ENCODE assay signal across 23 cellular contexts in genomic region chr15:29530966-29531365, GRCh38.
DNase-seq lines count a peak whose midpoint lies in the region; ATAC-seq and TF ChIP-seq lines count a peak whose summit lies in the region.
"Had no signal": no experiment of that assay in that cellular context is flagged by ENCODE, and none has a peak within 500 bp of the region (broad histone marks: within the 10 kb centered on the region; RNA-seq: fewer than 3 reads in every experiment).

No MANE protein-coding gene starts in this region.

- no peaks in the 10 kb centered on the region for H3K36me3 Mint-ChIP-seq in WTC11
- H3K36me3 Mint-ChIP-seq: CD14-positive monocyte; CD8-positive, alpha-beta memory T cell had no signal

- H3K4ac ChIP-seq in mesendoderm (ENCODE audit: low read depth, low read length), result no peak overlapping the region

- peaks cover 45% of the 10 kb centered on the region for H3K4me1 Mint-ChIP-seq in WTC11
- H3K4me1 Mint-ChIP-seq: CD14-positive monocyte; CD8-positive, alpha-beta memory T cell had no signal

- ATAC-seq in WTC11 (no peak), GM18868 (IDR thresholded peaks at IDR 0.05; ENCODE audit: unreplicated experiment) (no peak), psoas muscle (no peak)
- ATAC-seq: A549 had no signal

- H4K5ac ChIP-seq in mesendoderm (ENCODE audit: low read length), result no peak overlapping the region

- H2BK120ac ChIP-seq in mesendoderm (ENCODE audit: low read depth, low read length), result no peak overlapping the region

- H3K79me1 ChIP-seq in mesendoderm (ENCODE audit: low read length), result no peaks in the 10 kb centered on the region

- H3K27me3 Mint-ChIP-seq in WTC11 (ENCODE audit: low read depth), result no peaks in the 10 kb centered on the region

- TF ChIP-seq CTCF in WTC11 (IDR thresholded peaks at IDR 0.05), result no peak
- TF ChIP-seq CTCF in thyroid gland (IDR thresholded peaks at IDR 0.05), result no peak
- TF ChIP-seq CTCF in psoas muscle (IDR thresholded peaks at IDR 0.05), result no peak

- no peak overlapping the region for H3K4me3 Mint-ChIP-seq in WTC11
- H3K4me3 Mint-ChIP-seq: CD14-positive monocyte; CD4-positive, alpha-beta T cell; CD8-positive, alpha-beta memory T cell had no signal

- intact Hi-C loops in thyroid gland (cut with DNase I) (no loop called here), psoas muscle (cut with DNase I) (no loop called here)

- DNase-seq in DMS79 treated with DMSO at 0.1 percent for 48 hours (lab: John Stamatoyannopoulos, UW) (peak; percentile 12), WTC11 (ENCODE audit: low spot score) (no peak), mesendoderm (no peak), thyroid gland (peak; percentile 63 to 65), NCI-H187 (lab: John Stamatoyannopoulos, UW) (no peak), psoas muscle (no peak)
- DNase-seq: 8988T; ACHN; AML-193; BE2C; Calu3; CD4-positive, alpha-beta T cell; CD8-positive, alpha-beta memory T cell; COR-L47; DMS53; EL; GDM1; GM23248; HCEC 1CT had no signal

- TF ChIP-seq POLR2A in thyroid gland (IDR thresholded peaks at IDR 0.05), result no peak

- H2AK5ac ChIP-seq in mesendoderm (ENCODE audit: low read length), result no peak overlapping the region

- peaks cover 2% of the 10 kb centered on the region for H3K4me1 ChIP-seq in mesendoderm (ENCODE audit: control insufficient read depth, low read depth, low read length)
- peaks cover 14 to 20% of the 10 kb centered on the region in 2 donors for H3K4me1 ChIP-seq in thyroid gland
- H3K4me1 ChIP-seq in psoas muscle, result no peaks in the 10 kb centered on the region
- H3K4me1 ChIP-seq: BE2C; BLaER1 treated with 17β-estradiol and CSF1 and Interleukin-3, amounts not matched to agents 10 nM and 100 nM had no signal

- H3K9me3 Mint-ChIP-seq in WTC11, result no peaks in the 10 kb centered on the region
- H3K9me3 Mint-ChIP-seq: CD4-positive, alpha-beta T cell had no signal

- H2BK15ac ChIP-seq in mesendoderm (replicated peaks; ENCODE audit: low read depth), result no peak overlapping the region

- H3K79me2 ChIP-seq in mesendoderm (ENCODE audit: control insufficient read depth, insufficient read depth, low read length), result no peaks in the 10 kb centered on the region

- H3K4me3 ChIP-seq in mesendoderm (ENCODE audit: low read length), result no peak overlapping the region
- no peak overlapping the region for H3K4me3 ChIP-seq in thyroid gland (replicated peaks in 1 of 3)
- H3K4me3 ChIP-seq in psoas muscle, result no peak overlapping the region
- H3K4me3 ChIP-seq: A549; BLaER1 treated with 17β-estradiol and CSF1 and Interleukin-3, amounts not matched to agents 10 nM and 100 nM; GM23248 had no signal

- H3K27me3 ChIP-seq in mesendoderm (ENCODE audit: insufficient read depth, low read length, poor library complexity) (no peaks in the 10 kb centered on the region), thyroid gland (no peaks in the 10 kb centered on the region), psoas muscle (ENCODE audit: insufficient read depth in 3 of 3, low read length in 2 of 3) (no peaks in the 10 kb centered on the region)
- H3K27me3 ChIP-seq: BE2C; BLaER1 treated with 17β-estradiol and CSF1 and Interleukin-3, amounts not matched to agents 10 nM and 100 nM had no signal

- H3K36me3 ChIP-seq in mesendoderm (ENCODE audit: control insufficient read depth, insufficient read depth, low read length) (no peaks in the 10 kb centered on the region), thyroid gland (no peaks in the 10 kb centered on the region), psoas muscle (ENCODE audit: insufficient read depth in 1 of 2, low read depth in 1 of 2) (no peaks in the 10 kb centered on the region)
- H3K36me3 ChIP-seq: BE2C; BLaER1 treated with 17β-estradiol and CSF1 and Interleukin-3, amounts not matched to agents 10 nM and 100 nM had no signal

- H3K18ac ChIP-seq in mesendoderm (ENCODE audit: low read length), result peak overlapping the region; percentile 57

- CTCF ChIA-PET in WTC11 (lab: Charles Lee), result no interaction called here

- H3K9ac ChIP-seq in mesendoderm (ENCODE audit: low read length), result no peak overlapping the region
- H3K9ac ChIP-seq: BLaER1 treated with 17β-estradiol and CSF1 and Interleukin-3, amounts not matched to agents 10 nM and 100 nM; GM23248 had no signal

- H3K4me2 ChIP-seq in mesendoderm (ENCODE audit: low read length), result no peak overlapping the region
- H3K4me2 ChIP-seq: A549; BLaER1 treated with 17β-estradiol and CSF1 and Interleukin-3, amounts not matched to agents 10 nM and 100 nM had no signal

- H4K8ac ChIP-seq in mesendoderm (ENCODE audit: low read depth, low read length), result no peak overlapping the region

- POLR2A ChIA-PET in WTC11 (lab: Charles Lee), result no interaction called here

- no peak overlapping the region for H2BK5ac ChIP-seq in mesendoderm (ENCODE audit: low read length)

- no peak overlapping the region for H3K23ac ChIP-seq in mesendoderm (ENCODE audit: low read length)

- H3K27ac ChIP-seq in mesendoderm (ENCODE audit: low read depth, low read length) (no peak overlapping the region), thyroid gland (peak overlapping the region in 2 of 3 donors; percentile 56 to 67), psoas muscle (no peak overlapping the region)
- H3K27ac ChIP-seq: A549; BLaER1 treated with 17β-estradiol and CSF1 and Interleukin-3, amounts not matched to agents 10 nM and 100 nM; GM23248 had no signal

- H3K9me3 ChIP-seq in thyroid gland (no peaks in the 10 kb centered on the region), psoas muscle (no peaks in the 10 kb centered on the region)
- H3K9me3 ChIP-seq: A549; BE2C; BLaER1 treated with 17β-estradiol and CSF1 and Interleukin-3, amounts not matched to agents 10 nM and 100 nM had no signal

- no CpG with 5 or more reads among the region's 9 CpGs for WGBS in mesendoderm (ENCODE audit: extremely low coverage, insufficient coverage, low lambda C conversion rate)
- 42 to 43% methylated on average over 9 of the region's 9 CpGs for WGBS in thyroid gland, 2 donors
- WGBS in psoas muscle, 3 donors, result 83 to 89% (median 84%) methylated on average over 9 of the region's 9 CpGs

- no peak overlapping the region for H3K56ac ChIP-seq in mesendoderm (ENCODE audit: low read length)

- peak overlapping the region; percentile 50; the same call in 1 of the 2 replicates for H3K27ac Mint-ChIP-seq in WTC11
- H3K27ac Mint-ChIP-seq: CD14-positive monocyte; CD4-positive, alpha-beta T cell; CD8-positive, alpha-beta memory T cell had no signal

TF ChIP-seq in WTC11, 78 proteins besides CTCF, POLR2A, EP300 and RAD21:
- TF ChIP-seq MLX (CRISPR knock-in tag; IDR thresholded peaks at IDR 0.05) (no peak), PRRX2 (CRISPR knock-in tag; IDR thresholded peaks at IDR 0.05) (no peak), SMAD3 (CRISPR knock-in tag; IDR thresholded peaks at IDR 0.05; ENCODE audit: borderline replicate concordance) (no peak), CBFB (CRISPR knock-in tag; IDR thresholded peaks at IDR 0.05; ENCODE audit: low read depth) (no peak), FOXJ3 (CRISPR knock-in tag; IDR thresholded peaks at IDR 0.05; ENCODE audit: borderline replicate concordance) (no peak), ZNF532 (CRISPR knock-in tag; IDR thresholded peaks at IDR 0.05; ENCODE audit: borderline replicate concordance) (no peak)

Comparison
In these comparisons a context has a peak if more than half of its experiments do, and no peak if none do; other contexts are left out.
1. DNase-seq: peak in DMS79 treated with DMSO at 0.1 percent for 48 hours (single experiment) and thyroid gland (2 of 2); none in WTC11 (single experiment), mesendoderm (single experiment), NCI-H187 (0 of 2) and psoas muscle (0 of 2).
2. H3K27ac ChIP-seq: peak in thyroid gland (2 of 3); none in mesendoderm (single experiment) and psoas muscle (single experiment).